ENCODE assay signal across 6 cellular contexts in the genomic region with DNA sequence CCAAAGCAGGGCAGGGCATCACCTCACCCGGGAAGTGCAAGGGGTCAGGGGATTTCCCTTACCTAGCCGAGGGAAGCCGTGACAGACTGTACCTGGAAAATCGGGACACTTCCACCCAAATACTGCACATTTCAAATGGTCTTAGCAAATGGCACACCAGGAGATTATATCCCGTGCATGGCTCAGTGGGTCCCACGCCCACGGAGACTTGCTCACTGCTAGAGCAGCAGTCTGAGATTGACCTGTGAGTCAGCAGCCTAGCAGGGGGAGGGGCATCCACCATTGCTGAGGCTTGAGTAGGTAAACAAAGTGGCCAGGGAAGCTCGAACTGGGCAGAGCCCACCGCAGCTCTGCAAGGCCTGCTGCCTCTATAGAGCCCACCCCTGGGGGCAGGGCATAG. TPM values are rescaled to one million over a fixed set of nuclear protein-coding genes. Genes with fewer than 3 reads are reported as not detected.
"Had no signal": no experiment of that assay in that cellular context is flagged by ENCODE, and none has a peak within 500 bp of the region (broad histone marks: within the 10 kb centered on the region; RNA-seq: fewer than 3 reads in every experiment).

No MANE protein-coding gene starts in this region.

RNA-seq across cellular contexts. Expression of a gene that starts 27.2 kb away (rescaled TPM):
- total RNA-seq: dermis microvascular lymphatic vessel endothelial cell, fibroblast of villous mesenchyme, left ventricle myocardium inferior, right atrium auricular region, sigmoid colon, vagina had no signal
